Comparison of ENCODE assay signal across 2 cellular contexts in the genomic region with DNA sequence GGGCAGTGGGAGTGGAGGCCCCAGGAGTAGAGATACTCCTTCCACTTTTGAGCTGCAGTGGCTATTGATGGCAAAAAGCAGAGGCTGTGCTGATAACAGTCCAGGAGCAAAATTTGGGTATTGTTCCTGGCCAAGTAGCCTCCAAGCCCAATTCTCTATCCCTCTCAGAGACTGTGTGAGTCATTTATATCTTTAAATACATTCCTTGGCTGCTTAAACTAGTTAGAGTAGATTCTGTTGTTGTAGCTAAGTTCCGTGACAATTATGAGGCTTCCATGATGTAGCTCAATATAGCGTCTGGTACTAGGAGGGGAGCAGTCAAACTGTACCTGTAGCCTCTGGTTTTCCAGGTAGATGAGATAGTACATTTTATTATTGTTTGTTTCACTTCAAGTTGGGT.
TF ChIP-seq lines count a peak whose summit lies in the region.

No MANE protein-coding gene starts in this region.

TF ChIP-seq in HepG2, 621 proteins besides CTCF, POLR2A, EP300 and RAD21:
- TF ChIP-seq KAT2B (IDR thresholded peaks at IDR 0.05; ENCODE audit: borderline replicate concordance, low read depth, low read length) (no peak), RBAK (CRISPR knock-in tag; IDR thresholded peaks at IDR 0.05) (no peak), NFE2L2 (IDR thresholded peaks at IDR 0.05; ENCODE audit: low read length) (no peak), SRY (CRISPR knock-in tag; IDR thresholded peaks at IDR 0.05) (no peak)

TF ChIP-seq in WTC11, 78 proteins besides CTCF, POLR2A, EP300 and RAD21:
- TF ChIP-seq, protein P1, sequence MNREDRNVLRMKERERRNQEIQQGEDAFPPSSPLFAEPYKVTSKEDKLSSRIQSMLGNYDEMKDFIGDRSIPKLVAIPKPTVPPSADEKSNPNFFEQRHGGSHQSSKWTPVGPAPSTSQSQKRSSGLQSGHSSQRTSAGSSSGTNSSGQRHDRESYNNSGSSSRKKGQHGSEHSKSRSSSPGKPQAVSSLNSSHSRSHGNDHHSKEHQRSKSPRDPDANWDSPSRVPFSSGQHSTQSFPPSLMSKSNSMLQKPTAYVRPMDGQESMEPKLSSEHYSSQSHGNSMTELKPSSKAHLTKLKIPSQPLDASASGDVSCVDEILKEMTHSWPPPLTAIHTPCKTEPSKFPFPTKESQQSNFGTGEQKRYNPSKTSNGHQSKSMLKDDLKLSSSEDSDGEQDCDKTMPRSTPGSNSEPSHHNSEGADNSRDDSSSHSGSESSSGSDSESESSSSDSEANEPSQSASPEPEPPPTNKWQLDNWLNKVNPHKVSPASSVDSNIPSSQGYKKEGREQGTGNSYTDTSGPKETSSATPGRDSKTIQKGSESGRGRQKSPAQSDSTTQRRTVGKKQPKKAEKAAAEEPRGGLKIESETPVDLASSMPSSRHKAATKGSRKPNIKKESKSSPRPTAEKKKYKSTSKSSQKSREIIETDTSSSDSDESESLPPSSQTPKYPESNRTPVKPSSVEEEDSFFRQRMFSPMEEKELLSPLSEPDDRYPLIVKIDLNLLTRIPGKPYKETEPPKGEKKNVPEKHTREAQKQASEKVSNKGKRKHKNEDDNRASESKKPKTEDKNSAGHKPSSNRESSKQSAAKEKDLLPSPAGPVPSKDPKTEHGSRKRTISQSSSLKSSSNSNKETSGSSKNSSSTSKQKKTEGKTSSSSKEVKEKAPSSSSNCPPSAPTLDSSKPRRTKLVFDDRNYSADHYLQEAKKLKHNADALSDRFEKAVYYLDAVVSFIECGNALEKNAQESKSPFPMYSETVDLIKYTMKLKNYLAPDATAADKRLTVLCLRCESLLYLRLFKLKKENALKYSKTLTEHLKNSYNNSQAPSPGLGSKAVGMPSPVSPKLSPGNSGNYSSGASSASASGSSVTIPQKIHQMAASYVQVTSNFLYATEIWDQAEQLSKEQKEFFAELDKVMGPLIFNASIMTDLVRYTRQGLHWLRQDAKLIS (CRISPR knock-in tag; IDR thresholded peaks at IDR 0.05; ENCODE audit: borderline replicate concordance) = no peak
- TF ChIP-seq TCF7 (CRISPR knock-in tag; IDR thresholded peaks at IDR 0.05; ENCODE audit: low read depth) = no peak
- TF ChIP-seq SMAD3 (CRISPR knock-in tag; IDR thresholded peaks at IDR 0.05; ENCODE audit: borderline replicate concordance) = no peak
- TF ChIP-seq ZNF396 (CRISPR knock-in tag; IDR thresholded peaks at IDR 0.05; ENCODE audit: borderline replicate concordance) = no peak
- TF ChIP-seq, protein P2, sequence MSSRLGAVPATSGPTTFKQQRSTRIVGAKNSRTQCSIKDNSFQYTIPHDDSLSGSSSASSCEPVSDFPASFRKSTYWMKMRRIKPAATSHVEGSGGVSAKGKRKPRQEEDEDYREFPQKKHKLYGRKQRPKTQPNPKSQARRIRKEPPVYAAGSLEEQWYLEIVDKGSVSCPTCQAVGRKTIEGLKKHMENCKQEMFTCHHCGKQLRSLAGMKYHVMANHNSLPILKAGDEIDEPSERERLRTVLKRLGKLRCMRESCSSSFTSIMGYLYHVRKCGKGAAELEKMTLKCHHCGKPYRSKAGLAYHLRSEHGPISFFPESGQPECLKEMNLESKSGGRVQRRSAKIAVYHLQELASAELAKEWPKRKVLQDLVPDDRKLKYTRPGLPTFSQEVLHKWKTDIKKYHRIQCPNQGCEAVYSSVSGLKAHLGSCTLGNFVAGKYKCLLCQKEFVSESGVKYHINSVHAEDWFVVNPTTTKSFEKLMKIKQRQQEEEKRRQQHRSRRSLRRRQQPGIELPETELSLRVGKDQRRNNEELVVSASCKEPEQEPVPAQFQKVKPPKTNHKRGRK (CRISPR knock-in tag; IDR thresholded peaks at IDR 0.05; ENCODE audit: borderline replicate concordance) = no peak
- TF ChIP-seq EMX1 (CRISPR knock-in tag; IDR thresholded peaks at IDR 0.05) = no peak
- TF ChIP-seq OVOL2 (CRISPR knock-in tag; IDR thresholded peaks at IDR 0.05; ENCODE audit: borderline replicate concordance) = no peak
- no peak for TF ChIP-seq MYBL2 (CRISPR knock-in tag; IDR thresholded peaks at IDR 0.05)
- no peak for TF ChIP-seq JUN (CRISPR knock-in tag; IDR thresholded peaks at IDR 0.05)
- TF ChIP-seq ATF1 (CRISPR knock-in tag; IDR thresholded peaks at IDR 0.05) = no peak
